8 cellular contexts compared by ENCODE assay signal in genomic region chr22:48233586-48233985, GRCh38.
"Had no signal": no experiment of that assay in that cellular context is flagged by ENCODE, and none has a peak within 500 bp of the region (broad histone marks: within the 10 kb centered on the region; RNA-seq: fewer than 3 reads in every experiment).

No MANE protein-coding gene starts in this region.

- FAIRE-seq: HepG2, HTR-8/SVneo had no signal

- H3K27ac Mint-ChIP-seq: IgD-negative memory B cell had no signal

- DNase-seq: IMR-90, KBM-7, KG1 had no signal

- H3K27me3 Mint-ChIP-seq: IgD-negative memory B cell had no signal

- H3K36me3 Mint-ChIP-seq: IgD-negative memory B cell had no signal

- H3K27ac ChIP-seq: HL-60, KMS-11 had no signal

- H3K4me3 Mint-ChIP-seq: IgD-negative memory B cell had no signal

- H3K9ac ChIP-seq: KMS-11 had no signal

- H3K4me1 Mint-ChIP-seq: IgD-negative memory B cell had no signal

- ATAC-seq: HepG2 had no signal

- H3K4me2 ChIP-seq: KMS-11 had no signal
